ENCODE assay signal across 8 cellular contexts in the genomic region with DNA sequence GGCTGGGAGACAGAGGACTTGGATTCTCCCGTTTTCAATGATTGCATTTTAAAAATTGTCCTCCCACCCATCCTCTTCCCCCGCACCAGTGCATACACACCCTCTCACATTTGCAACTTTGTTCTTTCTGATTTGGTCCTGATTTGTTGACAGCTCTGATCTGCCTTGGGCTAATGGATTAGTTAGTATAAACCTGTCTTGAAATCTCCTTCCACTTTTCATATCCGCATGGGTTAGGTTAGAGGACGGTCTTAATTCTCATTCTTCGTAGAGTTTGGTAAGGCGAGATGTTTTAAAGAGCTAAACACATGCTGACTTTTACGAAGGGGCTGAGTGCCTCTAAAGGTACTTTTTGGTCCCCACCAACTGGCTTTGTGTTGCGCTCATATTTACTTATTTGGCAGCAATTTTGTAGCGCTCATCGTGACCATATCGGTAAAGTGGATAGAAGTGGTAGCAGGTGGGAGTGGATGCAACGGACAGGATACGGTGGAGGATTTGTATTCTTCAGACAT. TPM values are rescaled to one million over a fixed set of nuclear protein-coding genes. Genes with fewer than 3 reads are reported as not detected.
A peak's percentile ranks its signal among the peaks of the same experiment; 100 is the strongest.
DNase-seq lines count a peak whose midpoint lies in the region; ATAC-seq, FAIRE-seq and TF ChIP-seq lines count a peak whose summit lies in the region.

No MANE protein-coding gene starts in this region.

- WGBS in right cardiac atrium, result 3% methylated on average over 13 of the region's 13 CpGs

- H3K4me3 ChIP-seq in GM06990 (replicated peaks; ENCODE audit: low read depth, low read length), result peak overlapping the region; percentile 74
- H3K4me3 ChIP-seq in right cardiac atrium (ENCODE audit: low read length), result peak overlapping the region; percentile 78
- H3K4me3 ChIP-seq in retinal pigment epithelial cell (ENCODE audit: low read length), result peak overlapping the region; percentile 75

- H3K9me3 Mint-ChIP-seq in activated naive CD4-positive, alpha-beta T cell treated with anti-CD3 and anti-CD28 coated beads, Interleukin-2, amount 50 U/mL, for 24 hours, result peaks cover 8% of the 10 kb centered on the region

- peaks cover 3% of the 10 kb centered on the region for H3K36me3 Mint-ChIP-seq in activated naive CD4-positive, alpha-beta T cell treated with anti-CD3 and anti-CD28 coated beads, Interleukin-2, amount 50 U/mL, for 24 hours

- no peaks in the 10 kb centered on the region for H3K36me3 ChIP-seq in GM06990 (ENCODE audit: control insufficient read depth, insufficient read depth, low read length)

- H3K27me3 Mint-ChIP-seq in activated naive CD4-positive, alpha-beta T cell treated with anti-CD3 and anti-CD28 coated beads, Interleukin-2, amount 50 U/mL, for 24 hours, result no peaks in the 10 kb centered on the region

- intact Hi-C loops in right cardiac atrium (cut with DNase I), result loop anchor here in 2 of 4 donors (10.0 kb wide), 2 partner anchors 65 to 315 kb away; no protein-coding TSS in a partner anchor

- ATAC-seq in right cardiac atrium, result peak; percentile 1 to 5

- H3K9me3 ChIP-seq in right cardiac atrium (ENCODE audit: control insufficient read depth, low read length), result no peaks in the 10 kb centered on the region

- peaks cover 2% of the 10 kb centered on the region for H3K4me1 ChIP-seq in right cardiac atrium (ENCODE audit: control insufficient read depth, insufficient read depth, low read length)

- no peaks in the 10 kb centered on the region for H3K27me3 ChIP-seq in GM06990 (replicated peaks; ENCODE audit: control insufficient read depth, insufficient read depth, low read length)
- no peaks in the 10 kb centered on the region for H3K27me3 ChIP-seq in right cardiac atrium (ENCODE audit: control insufficient read depth, insufficient read depth)

- H3K27ac Mint-ChIP-seq in activated naive CD4-positive, alpha-beta T cell treated with anti-CD3 and anti-CD28 coated beads, Interleukin-2, amount 50 U/mL, for 24 hours, result peak overlapping the region; percentile 99

- no peak for TF ChIP-seq POLR2A in H54 (IDR thresholded peaks at IDR 0.05; ENCODE audit: low read depth, low read length)

- peak overlapping the region; percentile 99 for H3K4me3 Mint-ChIP-seq in activated naive CD4-positive, alpha-beta T cell treated with anti-CD3 and anti-CD28 coated beads, Interleukin-2, amount 50 U/mL, for 24 hours

- H3K27ac ChIP-seq in right cardiac atrium (ENCODE audit: low read length), result peak overlapping the region; percentile 80

- peaks cover 21% of the 10 kb centered on the region for H3K4me1 Mint-ChIP-seq in activated naive CD4-positive, alpha-beta T cell treated with anti-CD3 and anti-CD28 coated beads, Interleukin-2, amount 50 U/mL, for 24 hours

- DNase-seq in GM06990 (ENCODE audit: extremely low read depth, insufficient read length) (peak; percentile 11), H54 (ENCODE audit: insufficient read length, low spot score) (no peak), NCI-H345 treated with DMSO at 0.1 percent for 48 hours (lab: John Stamatoyannopoulos, UW; ENCODE audit: unreplicated experiment) (peak; percentile 61), right cardiac atrium (no peak), retinal pigment epithelial cell (ENCODE audit: low read depth) (no peak), A172 (ENCODE audit: low spot score) (no peak), OCI-M2 (lab: John Stamatoyannopoulos, UW; ENCODE audit: unreplicated experiment) (no peak)

- TF ChIP-seq CTCF in GM06990 (IDR thresholded peaks at IDR 0.05; ENCODE audit: insufficient read depth, low read length, poor library complexity, severe bottlenecking), result no peak
- TF ChIP-seq CTCF in retinal pigment epithelial cell (conservative IDR thresholded peaks at IDR 0.05; ENCODE audit: low read depth, low read length), result no peak

- FAIRE-seq in H54 (lab: Jason Lieb, UNC), result peak; percentile 78

RNA-seq across cellular contexts. Expression of gene AHR, which starts 1.1 kb away (rescaled TPM):
- total RNA-seq in right cardiac atrium, result 10 to 100 TPM; 17.4 to 30.3 (median 27.3) TPM
- 7.6 TPM for polyA plus RNA-seq in right cardiac atrium
- not detected in 2 replicates for total RNA-seq in A172 (2014; rRNA removed; shearing (Covaris generic))

Comparison
In these comparisons a context has a peak if more than half of its experiments do, and no peak if none do; other contexts are left out.
1. DNase-seq: peak in GM06990 (single experiment) and NCI-H345 treated with DMSO at 0.1 percent for 48 hours (single experiment); none in H54 (single experiment), right cardiac atrium (0 of 3), retinal pigment epithelial cell (single experiment), A172 (single experiment) and OCI-M2 (single experiment).
2. RNA of gene AHR, which starts 1.1 kb away (total RNA-seq): 17.4 to 30.3 TPM in right cardiac atrium; not detected in A172; every median in the first group is over 10 times any median in the second.
3. Peak in every context shown above with its lines, with median percentiles within 50 percentile points of each other: H3K4me3 ChIP-seq.